ENCODE assay signal across 1 cellular context in the genomic region with DNA sequence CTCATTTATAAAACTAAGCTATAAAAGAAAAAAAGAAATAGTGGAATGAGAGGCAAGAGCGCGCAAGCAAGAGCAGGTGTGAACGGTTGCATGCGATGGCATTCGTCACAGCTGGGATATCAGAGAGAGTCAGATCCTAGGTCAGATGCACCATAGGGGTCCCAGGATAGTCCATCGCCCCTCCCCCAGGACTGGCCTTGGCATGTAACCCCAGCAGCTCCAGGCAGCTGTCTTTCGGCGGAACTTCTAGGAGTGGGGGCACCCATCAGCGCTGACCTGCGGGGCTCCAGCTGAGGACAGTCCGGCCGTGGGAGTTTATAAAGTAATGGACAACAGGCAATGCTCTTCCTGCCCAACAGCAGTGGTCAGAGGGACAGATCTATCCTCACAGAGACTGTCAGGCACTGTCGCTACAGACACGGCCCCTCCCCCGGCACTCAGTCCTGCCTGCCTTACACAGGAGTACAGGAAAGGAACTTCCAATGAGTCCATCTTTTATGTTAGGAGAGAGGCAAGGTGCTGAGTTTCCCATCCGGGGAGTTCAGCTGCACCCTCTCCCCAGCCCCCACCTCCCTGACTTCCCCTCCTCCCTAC.
TF ChIP-seq lines count a peak whose summit lies in the region.

No MANE protein-coding gene starts in this region.

TF ChIP-seq in GM23338, 12 proteins besides CTCF, POLR2A, EP300 and RAD21 (continued from another document):
- TF ChIP-seq, protein P1, sequence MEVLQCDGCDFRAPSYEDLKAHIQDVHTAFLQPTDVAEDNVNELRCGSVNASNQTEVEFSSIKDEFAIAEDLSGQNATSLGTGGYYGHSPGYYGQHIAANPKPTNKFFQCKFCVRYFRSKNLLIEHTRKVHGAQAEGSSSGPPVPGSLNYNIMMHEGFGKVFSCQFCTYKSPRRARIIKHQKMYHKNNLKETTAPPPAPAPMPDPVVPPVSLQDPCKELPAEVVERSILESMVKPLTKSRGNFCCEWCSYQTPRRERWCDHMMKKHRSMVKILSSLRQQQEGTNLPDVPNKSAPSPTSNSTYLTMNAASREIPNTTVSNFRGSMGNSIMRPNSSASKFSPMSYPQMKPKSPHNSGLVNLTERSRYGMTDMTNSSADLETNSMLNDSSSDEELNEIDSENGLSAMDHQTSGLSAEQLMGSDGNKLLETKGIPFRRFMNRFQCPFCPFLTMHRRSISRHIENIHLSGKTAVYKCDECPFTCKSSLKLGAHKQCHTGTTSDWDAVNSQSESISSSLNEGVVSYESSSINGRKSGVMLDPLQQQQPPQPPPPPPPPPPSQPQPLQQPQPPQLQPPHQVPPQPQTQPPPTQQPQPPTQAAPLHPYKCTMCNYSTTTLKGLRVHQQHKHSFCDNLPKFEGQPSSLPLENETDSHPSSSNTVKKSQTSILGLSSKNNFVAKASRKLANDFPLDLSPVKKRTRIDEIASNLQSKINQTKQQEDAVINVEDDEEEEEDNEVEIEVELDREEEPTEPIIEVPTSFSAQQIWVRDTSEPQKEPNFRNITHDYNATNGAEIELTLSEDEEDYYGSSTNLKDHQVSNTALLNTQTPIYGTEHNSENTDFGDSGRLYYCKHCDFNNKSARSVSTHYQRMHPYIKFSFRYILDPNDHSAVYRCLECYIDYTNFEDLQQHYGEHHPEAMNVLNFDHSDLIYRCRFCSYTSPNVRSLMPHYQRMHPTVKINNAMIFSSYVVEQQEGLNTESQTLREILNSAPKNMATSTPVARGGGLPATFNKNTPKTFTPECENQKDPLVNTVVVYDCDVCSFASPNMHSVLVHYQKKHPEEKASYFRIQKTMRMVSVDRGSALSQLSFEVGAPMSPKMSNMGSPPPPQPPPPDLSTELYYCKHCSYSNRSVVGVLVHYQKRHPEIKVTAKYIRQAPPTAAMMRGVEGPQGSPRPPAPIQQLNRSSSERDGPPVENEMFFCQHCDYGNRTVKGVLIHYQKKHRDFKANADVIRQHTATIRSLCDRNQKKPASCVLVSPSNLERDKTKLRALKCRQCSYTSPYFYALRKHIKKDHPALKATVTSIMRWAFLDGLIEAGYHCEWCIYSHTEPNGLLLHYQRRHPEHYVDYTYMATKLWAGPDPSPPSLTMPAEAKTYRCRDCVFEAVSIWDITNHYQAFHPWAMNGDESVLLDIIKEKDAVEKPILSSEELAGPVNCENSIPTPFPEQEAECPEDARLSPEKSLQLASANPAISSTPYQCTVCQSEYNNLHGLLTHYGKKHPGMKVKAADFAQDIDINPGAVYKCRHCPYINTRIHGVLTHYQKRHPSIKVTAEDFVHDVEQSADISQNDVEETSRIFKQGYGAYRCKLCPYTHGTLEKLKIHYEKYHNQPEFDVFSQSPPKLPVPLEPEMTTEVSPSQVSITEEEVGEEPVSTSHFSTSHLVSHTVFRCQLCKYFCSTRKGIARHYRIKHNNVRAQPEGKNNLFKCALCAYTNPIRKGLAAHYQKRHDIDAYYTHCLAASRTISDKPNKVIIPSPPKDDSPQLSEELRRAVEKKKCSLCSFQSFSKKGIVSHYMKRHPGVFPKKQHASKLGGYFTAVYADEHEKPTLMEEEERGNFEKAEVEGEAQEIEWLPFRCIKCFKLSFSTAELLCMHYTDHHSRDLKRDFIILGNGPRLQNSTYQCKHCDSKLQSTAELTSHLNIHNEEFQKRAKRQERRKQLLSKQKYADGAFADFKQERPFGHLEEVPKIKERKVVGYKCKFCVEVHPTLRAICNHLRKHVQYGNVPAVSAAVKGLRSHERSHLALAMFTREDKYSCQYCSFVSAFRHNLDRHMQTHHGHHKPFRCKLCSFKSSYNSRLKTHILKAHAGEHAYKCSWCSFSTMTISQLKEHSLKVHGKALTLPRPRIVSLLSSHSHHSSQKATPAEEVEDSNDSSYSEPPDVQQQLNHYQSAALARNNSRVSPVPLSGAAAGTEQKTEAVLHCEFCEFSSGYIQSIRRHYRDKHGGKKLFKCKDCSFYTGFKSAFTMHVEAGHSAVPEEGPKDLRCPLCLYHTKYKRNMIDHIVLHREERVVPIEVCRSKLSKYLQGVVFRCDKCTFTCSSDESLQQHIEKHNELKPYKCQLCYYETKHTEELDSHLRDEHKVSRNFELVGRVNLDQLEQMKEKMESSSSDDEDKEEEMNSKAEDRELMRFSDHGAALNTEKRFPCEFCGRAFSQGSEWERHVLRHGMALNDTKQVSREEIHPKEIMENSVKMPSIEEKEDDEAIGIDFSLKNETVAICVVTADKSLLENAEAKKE (CRISPR knock-in tag; IDR thresholded peaks at IDR 0.05): no peak
- TF ChIP-seq EZH2 (IDR thresholded peaks at IDR 0.05; ENCODE audit: low read depth, unreplicated experiment) (no peak), ZNF114 (CRISPR knock-in tag; IDR thresholded peaks at IDR 0.05) (no peak), NANOG (IDR thresholded peaks at IDR 0.05; ENCODE audit: borderline replicate concordance) (no peak), ZNF331 (CRISPR knock-in tag; IDR thresholded peaks at IDR 0.05; ENCODE audit: low read depth) (no peak), CREB1 (CRISPR knock-in tag; IDR thresholded peaks at IDR 0.05; ENCODE audit: low read depth) (no peak)
- TF ChIP-seq, protein P2, sequence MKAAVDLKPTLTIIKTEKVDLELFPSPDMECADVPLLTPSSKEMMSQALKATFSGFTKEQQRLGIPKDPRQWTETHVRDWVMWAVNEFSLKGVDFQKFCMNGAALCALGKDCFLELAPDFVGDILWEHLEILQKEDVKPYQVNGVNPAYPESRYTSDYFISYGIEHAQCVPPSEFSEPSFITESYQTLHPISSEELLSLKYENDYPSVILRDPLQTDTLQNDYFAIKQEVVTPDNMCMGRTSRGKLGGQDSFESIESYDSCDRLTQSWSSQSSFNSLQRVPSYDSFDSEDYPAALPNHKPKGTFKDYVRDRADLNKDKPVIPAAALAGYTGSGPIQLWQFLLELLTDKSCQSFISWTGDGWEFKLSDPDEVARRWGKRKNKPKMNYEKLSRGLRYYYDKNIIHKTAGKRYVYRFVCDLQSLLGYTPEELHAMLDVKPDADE (IDR thresholded peaks at IDR 0.05): no peak
